Comparison of ENCODE assay signal across 22 cellular contexts in the genomic region with DNA sequence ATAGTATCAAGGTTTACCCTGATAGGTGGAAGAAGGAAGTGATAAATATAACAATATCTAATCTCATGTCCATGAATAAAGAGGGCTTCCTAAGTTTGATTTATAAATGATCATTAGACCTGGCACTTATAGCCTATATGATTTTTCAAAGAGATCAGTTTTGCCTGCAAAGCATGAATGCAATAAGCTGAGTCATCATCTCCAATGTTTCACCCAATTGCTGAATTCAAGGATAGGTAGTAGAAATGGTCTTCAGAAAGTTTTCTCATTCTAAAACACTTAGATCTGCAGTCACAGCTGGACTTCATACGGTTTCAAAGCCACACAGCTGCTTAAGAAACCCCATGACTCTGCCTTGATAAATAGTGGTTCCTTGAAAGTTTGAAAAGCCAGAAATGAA.
DNase-seq lines count a peak whose midpoint lies in the region; ATAC-seq, FAIRE-seq and TF ChIP-seq lines count a peak whose summit lies in the region.
"Had no signal": no experiment of that assay in that cellular context is flagged by ENCODE, and none has a peak within 500 bp of the region (broad histone marks: within the 10 kb centered on the region; RNA-seq: fewer than 3 reads in every experiment).

No MANE protein-coding gene starts in this region.

- H3K9ac ChIP-seq in IMR-90 (ENCODE audit: low read depth, low read length) (no peak overlapping the region), K562 (ENCODE audit: insufficient read depth in 1 of 2, low read depth in 2 of 2, low read length in 2 of 2) (no peak overlapping the region)
- H3K9ac ChIP-seq: BLaER1 treated with 17β-estradiol and CSF1 and Interleukin-3, amounts not matched to agents 10 nM and 100 nM had no signal

- BruUV-seq in IMR-90 (replicated peaks; lab: Mats Ljungman, UMichigan) (no TSS peak), K562 (replicated peaks; lab: Mats Ljungman, UMichigan) (no TSS peak)

- 3% methylated on average over 1 of the region's 1 CpG for WGBS in A549 (ENCODE audit: missing lambda C conversion rate)
- WGBS in IMR-90 (ENCODE audit: extremely low coverage in 2 of 2, insufficient read length in 1 of 2), 2 experiments = no CpG with 5 or more reads among the region's 1 CpG
- WGBS in K562 (ENCODE audit: insufficient coverage, low coverage, missing lambda C conversion rate) = 0% methylated on average over 1 of the region's 1 CpG

- CTCF ChIA-PET in A549 (lab: Yijun Ruan, JAX) (no interaction called here), IMR-90 (lab: Yijun Ruan, JAX) (no interaction called here), K562 (lab: Yijun Ruan, JAX; ENCODE audit: low intra/inter-chr PET ratio) (no interaction called here)

- no peak overlapping the region for H2AK9ac ChIP-seq in IMR-90 (replicated peaks; ENCODE audit: low read depth, low read length, poor library complexity)

- H4K91ac ChIP-seq in IMR-90 (ENCODE audit: insufficient read depth, low read depth, low read length) = no peak overlapping the region

- H2BK120ac ChIP-seq in IMR-90 (ENCODE audit: low read depth, low read length) = no peak overlapping the region

- no peak overlapping the region for H2AK5ac ChIP-seq in IMR-90 (ENCODE audit: low read depth, low read length)

- H3K23ac ChIP-seq in IMR-90 (ENCODE audit: low read depth, low read length) = no peak overlapping the region

- no peak overlapping the region for H4K5ac ChIP-seq in IMR-90 (ENCODE audit: low read depth, low read length)

- peak overlapping the region in 2 of 3 experiments; percentile 58 to 80 for H3K27ac Mint-ChIP-seq in nephron
- no peak overlapping the region for H3K27ac Mint-ChIP-seq in chondrocyte (ENCODE audit: unreplicated experiment)
- H3K27ac Mint-ChIP-seq: B cell; CD4-positive, alpha-beta T cell; CD8-positive, alpha-beta T cell had no signal

- no peak overlapping the region for H3K4ac ChIP-seq in IMR-90 (ENCODE audit: low read depth, low read length)

- no peak overlapping the region for H2BK5ac ChIP-seq in IMR-90 (ENCODE audit: low read depth, low read length, poor library complexity, severe bottlenecking)

- no peak for TF ChIP-seq POLR2A in A549 (IDR thresholded peaks at IDR 0.05; ENCODE audit: low read length)
- TF ChIP-seq POLR2A in IMR-90 (IDR thresholded peaks at IDR 0.05; ENCODE audit: low read depth, low read length) = no peak
- TF ChIP-seq POLR2A in K562 (conservative IDR thresholded peaks at IDR 0.05) = no peak

- no peaks in the 10 kb centered on the region for H3K79me2 ChIP-seq in K562 (ENCODE audit: control insufficient read depth, insufficient read depth, low read length)

- no peak overlapping the region for H2AFZ ChIP-seq in IMR-90 (replicated peaks; ENCODE audit: low read length, poor library complexity)
- no peak overlapping the region for H2AFZ ChIP-seq in K562 (ENCODE audit: low read depth, low read length)

- FAIRE-seq in A549 (lab: Jason Lieb, UNC) = no peak
- no peak for FAIRE-seq in K562 (lab: Jason Lieb, UNC)
- FAIRE-seq: A204.1, D721Med, G401.6, GM12891, GM19239 had no signal

- H3K9me1 ChIP-seq in IMR-90 (ENCODE audit: insufficient read depth, low read length) (no peaks in the 10 kb centered on the region), K562 (ENCODE audit: control insufficient read depth, insufficient read depth, low read length) (no peaks in the 10 kb centered on the region)

- no peak overlapping the region for H4K8ac ChIP-seq in IMR-90 (ENCODE audit: low read depth in 2 of 2, low read length in 2 of 2)

- H3K9me3 ChIP-seq in A549 (no peaks in the 10 kb centered on the region), IMR-90 (ENCODE audit: control insufficient read depth, insufficient read depth, low read length) (no peaks in the 10 kb centered on the region), K562 (replicated peaks; ENCODE audit: control insufficient read depth, insufficient read depth, low read depth, low read length) (no peaks in the 10 kb centered on the region)
- H3K9me3 ChIP-seq: BLaER1 treated with 17β-estradiol and CSF1 and Interleukin-3, amounts not matched to agents 10 nM and 100 nM; Caco-2 had no signal

- no peaks in the 10 kb centered on the region for H4K20me1 ChIP-seq in IMR-90 (ENCODE audit: insufficient read depth, low read length)
- no peaks in the 10 kb centered on the region for H4K20me1 ChIP-seq in K562 (replicated peaks; ENCODE audit: control insufficient read depth, insufficient read depth, low read length)
- H4K20me1 ChIP-seq: BLaER1 treated with 17β-estradiol and CSF1 and Interleukin-3, amounts not matched to agents 10 nM and 100 nM had no signal

- no peaks in the 10 kb centered on the region for H3K4me1 ChIP-seq in A549
- H3K4me1 ChIP-seq in IMR-90 (ENCODE audit: control insufficient read depth, insufficient read depth, low read length) = no peaks in the 10 kb centered on the region; the same call in 1 of the 2 replicates
- no peaks in the 10 kb centered on the region for H3K4me1 ChIP-seq in K562 (replicated peaks in 1 of 2; ENCODE audit: control insufficient read depth in 2 of 2, insufficient read depth in 2 of 2, low read length in 2 of 2)
- H3K4me1 ChIP-seq: BLaER1 treated with 17β-estradiol and CSF1 and Interleukin-3, amounts not matched to agents 10 nM and 100 nM; Caco-2 had no signal

- H3K36me3 ChIP-seq in IMR-90 (ENCODE audit: control insufficient read depth, insufficient read depth, low read length) = no peaks in the 10 kb centered on the region
- no peaks in the 10 kb centered on the region for H3K36me3 ChIP-seq in K562 (ENCODE audit: control insufficient read depth, insufficient read depth, low read length)
- H3K36me3 ChIP-seq: BLaER1 treated with 17β-estradiol and CSF1 and Interleukin-3, amounts not matched to agents 10 nM and 100 nM had no signal

- intact Hi-C loops in IMR-90 (cut with micrococcal nuclease) = loop anchor here (5.0 kb wide), 2 partner anchors 229 to 389 kb away; no protein-coding TSS in a partner anchor
- intact Hi-C loops in K562 (cut with micrococcal nuclease) = no loop called here
- intact Hi-C loops in left ventricle myocardium superior (cut with micrococcal nuclease) = no loop called here

- H3K56ac ChIP-seq in IMR-90 (ENCODE audit: extremely low read depth, insufficient read depth, low read length) = no peak overlapping the region

- no peak overlapping the region for H2BK15ac ChIP-seq in IMR-90 (ENCODE audit: low read depth, low read length)

- H2BK20ac ChIP-seq in IMR-90 (ENCODE audit: low read depth, low read length) = no peak overlapping the region

- dilution Hi-C loops in IMR-90 (cut with HindIII; ENCODE audit: low sequenced_read_pairs, unreplicated experiment) = no loop called here

- H3K27me3 ChIP-seq in IMR-90 (ENCODE audit: control insufficient read depth, insufficient read depth, low read length) (no peaks in the 10 kb centered on the region), K562 (ENCODE audit: control insufficient read depth in 2 of 2, insufficient read depth in 2 of 2, low read length in 2 of 2) (no peaks in the 10 kb centered on the region)
- H3K27me3 ChIP-seq: BLaER1 treated with 17β-estradiol and CSF1 and Interleukin-3, amounts not matched to agents 10 nM and 100 nM had no signal

- H3K4me2 ChIP-seq in A549 (no peak overlapping the region), IMR-90 (ENCODE audit: low read depth, low read length) (no peak overlapping the region), K562 (ENCODE audit: insufficient read depth, low read length) (no peak overlapping the region)
- H3K4me2 ChIP-seq: BLaER1 treated with 17β-estradiol and CSF1 and Interleukin-3, amounts not matched to agents 10 nM and 100 nM had no signal

- no peak overlapping the region for H3K4me3 ChIP-seq in A549
- H3K4me3 ChIP-seq in IMR-90 (ENCODE audit: insufficient read depth, low read depth, low read length) = no peak overlapping the region
- no peak overlapping the region for H3K4me3 ChIP-seq in K562
- H3K4me3 ChIP-seq: BLaER1 treated with 17β-estradiol and CSF1 and Interleukin-3, amounts not matched to agents 10 nM and 100 nM had no signal

- TF ChIP-seq RAD21 in A549 (conservative IDR thresholded peaks at IDR 0.05 in 1 of 2, IDR thresholded peaks at IDR 0.05 in 1 of 2) (no peak), IMR-90 (IDR thresholded peaks at IDR 0.05; ENCODE audit: low read length) (no peak), K562 (CRISPR knock-in tag; conservative IDR thresholded peaks at IDR 0.05 in 1 of 2, IDR thresholded peaks at IDR 0.05 in 1 of 2) (no peak)

- TF ChIP-seq CTCF in A549 (IDR thresholded peaks at IDR 0.05) = no peak
- TF ChIP-seq CTCF in IMR-90 (conservative IDR thresholded peaks at IDR 0.05; ENCODE audit: low read depth, low read length) = no peak
- no peak for TF ChIP-seq CTCF in K562 (IDR thresholded peaks at IDR 0.05 in 2 of 3, conservative IDR thresholded peaks at IDR 0.05 in 1 of 3; ENCODE audit: insufficient read depth in 2 of 3, low read depth in 1 of 3, low read length in 3 of 3)
- TF ChIP-seq CTCF in nephron (IDR thresholded peaks at IDR 0.05; ENCODE audit: unreplicated experiment in 3 of 3) = no peak
- no peak for TF ChIP-seq CTCF in chondrocyte (IDR thresholded peaks at IDR 0.05)

- TF ChIP-seq EP300 in A549 (IDR thresholded peaks at IDR 0.05) = no peak
- no peak for TF ChIP-seq EP300 in K562 (IDR thresholded peaks at IDR 0.05; ENCODE audit: low read length)

- no peak overlapping the region for H3K27ac ChIP-seq in A549
- no peak overlapping the region for H3K27ac ChIP-seq in IMR-90 (ENCODE audit: insufficient read depth, low read length)
- no peak overlapping the region for H3K27ac ChIP-seq in K562 (ENCODE audit: extremely low read depth, low read depth, low read length)
- H3K27ac ChIP-seq: BLaER1 treated with 17β-estradiol and CSF1 and Interleukin-3, amounts not matched to agents 10 nM and 100 nM; C4-2B had no signal

- no peak for ATAC-seq in A549
- no peak for ATAC-seq in IMR-90 (ENCODE audit: low read depth)
- ATAC-seq in K562 = no peak
- ATAC-seq in left ventricle myocardium superior = no peak
- ATAC-seq in GM19324 (IDR thresholded peaks at IDR 0.05; ENCODE audit: low FRiP score, unreplicated experiment) = no peak
- ATAC-seq: CD8-positive, alpha-beta T cell had no signal

- peaks cover 4% of the 10 kb centered on the region for H3K9me3 Mint-ChIP-seq in nephron
- no peaks in the 10 kb centered on the region for H3K9me3 Mint-ChIP-seq in chondrocyte (ENCODE audit: low read depth)
- H3K9me3 Mint-ChIP-seq: CD8-positive, alpha-beta T cell had no signal

- POLR2A ChIA-PET in A549 (lab: Yijun Ruan, JAX) = no interaction called here
- POLR2A ChIA-PET in IMR-90 (lab: Charles Lee; ENCODE audit: unreplicated experiment) = no interaction called here
- POLR2A ChIA-PET in K562 (lab: Yijun Ruan, JAX) = no interaction called here

- no peak overlapping the region for H3K18ac ChIP-seq in IMR-90 (ENCODE audit: low read depth, low read length)

- in situ Hi-C loops in IMR-90 (cut with MboI; ENCODE audit: low sequenced_read_pairs) (no loop called here), K562 (cut with MboI) (no loop called here)

- H3K79me1 ChIP-seq in IMR-90 (ENCODE audit: low read depth in 1 of 2, low read length in 2 of 2) = no peaks in the 10 kb centered on the region

- H3K4me3 Mint-ChIP-seq in nephron = no peak overlapping the region
- no peak overlapping the region for H3K4me3 Mint-ChIP-seq in chondrocyte (ENCODE audit: unreplicated experiment)
- H3K4me3 Mint-ChIP-seq: B cell; CD4-positive, alpha-beta T cell; CD8-positive, alpha-beta T cell had no signal

- H3K14ac ChIP-seq in IMR-90 (replicated peaks; ENCODE audit: low read depth, low read length) = no peak overlapping the region

- H3K27me3 Mint-ChIP-seq in nephron (ENCODE audit: low read depth) (peaks cover 3% of the 10 kb centered on the region), chondrocyte (ENCODE audit: low read depth) (no peaks in the 10 kb centered on the region)
- H3K27me3 Mint-ChIP-seq: B cell; CD4-positive, alpha-beta T cell had no signal

- H3K36me3 Mint-ChIP-seq in nephron (ENCODE audit: low read depth) (no peaks in the 10 kb centered on the region), chondrocyte (ENCODE audit: low read depth) (no peaks in the 10 kb centered on the region)
- H3K36me3 Mint-ChIP-seq: CD8-positive, alpha-beta T cell had no signal

- H3K4me1 Mint-ChIP-seq in nephron (peaks cover 65% of the 10 kb centered on the region), chondrocyte (ENCODE audit: low read depth) (no peaks in the 10 kb centered on the region)
- H3K4me1 Mint-ChIP-seq: B cell had no signal

- DNase-seq in A549 (ENCODE audit: low read depth in 1 of 2, low spot score in 1 of 2) = no peak
- no peak for DNase-seq in IMR-90
- no peak for DNase-seq in K562 (ENCODE audit: extremely low read depth in 1 of 4, low spot score in 3 of 4)
- no peak for DNase-seq in chondrocyte (ENCODE audit: low spot score)
- no peak for DNase-seq in left ventricle myocardium superior
- DNase-seq in NCI-H1048 (lab: John Stamatoyannopoulos, UW) = no peak
- DNase-seq: 8988T; CD4-positive, alpha-beta T cell; CD8-positive, alpha-beta T cell; DMS79 treated with DMSO at 0.1 percent for 48 hours; GF-D8 had no signal

Comparison
In these comparisons a context has a peak if more than half of its experiments do, and no peak if none do; other contexts are left out.
1. Of the 35 proteins assayed by ChIP-seq in both K562 and A549: peak only in K562: none; only in A549: MAFK; in both: none; in neither: 34.